24 cellular contexts compared by ENCODE assay signal in the genomic region with DNA sequence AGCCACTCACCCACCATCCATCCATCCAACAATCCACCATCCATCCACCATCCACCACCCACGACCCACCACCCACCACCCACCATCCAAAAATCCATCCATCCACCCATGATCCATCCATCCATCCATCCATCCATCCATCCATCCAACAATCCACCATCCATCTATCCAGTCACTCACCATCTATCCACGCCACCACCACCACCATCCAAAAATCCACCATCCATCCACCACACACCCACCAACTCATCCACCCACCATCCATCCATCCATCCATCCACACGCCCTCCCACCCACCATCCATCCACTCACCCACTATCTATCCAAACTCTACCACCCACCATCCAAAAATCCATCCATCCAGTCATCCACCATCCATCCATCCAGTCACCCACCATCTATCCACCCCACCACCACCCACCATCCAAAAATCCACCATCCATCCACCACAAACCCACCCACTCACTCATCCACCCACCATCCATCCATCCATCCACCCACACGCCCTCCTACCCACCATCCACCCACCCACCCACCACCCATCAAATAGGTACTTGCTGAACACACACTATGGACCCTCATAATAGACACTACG.
"Had no signal": no experiment of that assay in that cellular context is flagged by ENCODE, and none has a peak within 500 bp of the region (broad histone marks: within the 10 kb centered on the region; RNA-seq: fewer than 3 reads in every experiment).

No MANE protein-coding gene starts in this region.

- H3K4me1 Mint-ChIP-seq: nephron progenitor cell had no signal

- H3K9me3 Mint-ChIP-seq: effector memory CD8-positive, alpha-beta T cell; naive thymus-derived CD4-positive, alpha-beta T cell; nephron progenitor cell had no signal

- DNase-seq: effector memory CD8-positive, alpha-beta T cell; gastrocnemius medialis; glutamatergic neuron; islet precursor cell; mammary epithelial cell; naive thymus-derived CD4-positive, alpha-beta T cell; nephron progenitor cell; posterior cingulate gyrus; spleen; stimulated activated CD4-positive, alpha-beta T cell treated with anti-CD3 and anti-CD28 coated beads, Interleukin-15, amount 100 ng/mL, for 24 hours; stimulated activated CD4-positive, alpha-beta T cell treated with anti-CD3 and anti-CD28 coated beads, Interleukin-1b, Interleukin-23, amount 100 ng/mL, for 48 hours; stimulated activated CD4-positive, alpha-beta T cell treated with anti-CD3 and anti-CD28 coated beads, Interleukin-4, amount 100 ng/mL, for 24 hours; stimulated activated naive B cell treated with anti-CD40 and anti-IgM and Interleukin-4, amounts not matched to agents 10 μg/mL and 1 μg/mL and 100 μg/mL, for 72 hours; stomach; substantia nigra; transverse colon had no signal

- H3K4me3 ChIP-seq: esophagus muscularis mucosa, gastrocnemius medialis, spleen, stomach, thoracic aorta, transverse colon had no signal

- H3K27ac Mint-ChIP-seq: dendritic cell treated with granulocyte-macrophage colony-stimulating factor and Interleukin-4, amounts not matched to agents 40 ng/mL and 50 ng/mL, for 4 days had no signal

- ATAC-seq: effector memory CD8-positive, alpha-beta T cell; gastrocnemius medialis; left lobe of liver; naive thymus-derived CD4-positive, alpha-beta T cell; sciatic nerve; stimulated activated naive B cell treated with anti-CD40 and anti-IgM and Interleukin-4, amounts not matched to agents 10 μg/mL and 1 μg/mL and 100 μg/mL, for 72 hours had no signal

- H3K27me3 Mint-ChIP-seq: dendritic cell treated with granulocyte-macrophage colony-stimulating factor and Interleukin-4, amounts not matched to agents 40 ng/mL and 50 ng/mL, for 4 days; effector memory CD8-positive, alpha-beta T cell; naive thymus-derived CD4-positive, alpha-beta T cell; stimulated activated naive B cell treated with anti-CD40 and anti-IgM and Interleukin-4, amounts not matched to agents 10 μg/mL and 1 μg/mL and 100 μg/mL, for 72 hours had no signal

- H3K27me3 ChIP-seq: esophagus muscularis mucosa, gastrocnemius medialis, neutrophil, spleen, stomach, transverse colon had no signal

- H3K27ac ChIP-seq: epithelial cell of prostate, esophagus muscularis mucosa, gastrocnemius medialis, neutrophil, spleen, stomach, thoracic aorta, transverse colon had no signal

- H3K4me3 Mint-ChIP-seq: dendritic cell treated with granulocyte-macrophage colony-stimulating factor and Interleukin-4, amounts not matched to agents 40 ng/mL and 50 ng/mL, for 4 days; effector memory CD8-positive, alpha-beta T cell; nephron progenitor cell; stimulated activated naive B cell treated with anti-CD40 and anti-IgM and Interleukin-4, amounts not matched to agents 10 μg/mL and 1 μg/mL and 100 μg/mL, for 72 hours had no signal

- H3K4me1 ChIP-seq: gastrocnemius medialis, stomach, transverse colon had no signal

- FAIRE-seq: colon had no signal

- H3K9me3 ChIP-seq: esophagus muscularis mucosa, gastrocnemius medialis, neutrophil, stomach, thoracic aorta, transverse colon had no signal
